1 cellular context compared by ENCODE assay signal in genomic region chr20:17848649-17849048, GRCh38.
TF ChIP-seq lines count a peak whose summit lies in the region.

No MANE protein-coding gene starts in this region.

TF ChIP-seq in HepG2, 621 proteins besides CTCF, POLR2A, EP300 and RAD21 (continued from another document and continues in another):
- TF ChIP-seq, protein P1, sequence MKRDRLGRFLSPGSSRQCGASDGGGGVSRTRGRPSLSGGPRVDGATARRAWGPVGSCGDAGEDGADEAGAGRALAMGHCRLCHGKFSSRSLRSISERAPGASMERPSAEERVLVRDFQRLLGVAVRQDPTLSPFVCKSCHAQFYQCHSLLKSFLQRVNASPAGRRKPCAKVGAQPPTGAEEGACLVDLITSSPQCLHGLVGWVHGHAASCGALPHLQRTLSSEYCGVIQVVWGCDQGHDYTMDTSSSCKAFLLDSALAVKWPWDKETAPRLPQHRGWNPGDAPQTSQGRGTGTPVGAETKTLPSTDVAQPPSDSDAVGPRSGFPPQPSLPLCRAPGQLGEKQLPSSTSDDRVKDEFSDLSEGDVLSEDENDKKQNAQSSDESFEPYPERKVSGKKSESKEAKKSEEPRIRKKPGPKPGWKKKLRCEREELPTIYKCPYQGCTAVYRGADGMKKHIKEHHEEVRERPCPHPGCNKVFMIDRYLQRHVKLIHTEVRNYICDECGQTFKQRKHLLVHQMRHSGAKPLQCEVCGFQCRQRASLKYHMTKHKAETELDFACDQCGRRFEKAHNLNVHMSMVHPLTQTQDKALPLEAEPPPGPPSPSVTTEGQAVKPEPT (CRISPR knock-in tag; IDR thresholded peaks at IDR 0.05; ENCODE audit: low read depth): 0 out of 2 replicates have a peak, but pooled peaks have one; percentile 20
- TF ChIP-seq MBNL3 (CRISPR knock-in tag; conservative IDR thresholded peaks at IDR 0.05) (no peak), YEATS4 (CRISPR knock-in tag; IDR thresholded peaks at IDR 0.05; ENCODE audit: borderline replicate concordance) (no peak), ZNF547 (CRISPR knock-in tag; IDR thresholded peaks at IDR 0.05) (no peak), IKZF4 (CRISPR knock-in tag; IDR thresholded peaks at IDR 0.05; ENCODE audit: borderline replicate concordance, low read depth, not compliant biosample characterization) (no peak), ZNF598 (CRISPR knock-in tag; IDR thresholded peaks at IDR 0.05; ENCODE audit: borderline replicate concordance) (0 out of 2 replicates have a peak, but pooled peaks have one; percentile 4), FOXO1 (CRISPR knock-in tag; IDR thresholded peaks at IDR 0.05) (0 out of 2 replicates have a peak, but pooled peaks have one; percentile 6), HNRNPL (IDR thresholded peaks at IDR 0.05; ENCODE audit: low read depth, low read length) (no peak), KLF16 (CRISPR knock-in tag; IDR thresholded peaks at IDR 0.05) (no peak), NKX3-1 (CRISPR knock-in tag; IDR thresholded peaks at IDR 0.05) (no peak), SAFB2 (CRISPR knock-in tag; IDR thresholded peaks at IDR 0.05; ENCODE audit: borderline replicate concordance, low read depth) (0 out of 2 replicates have a peak, but pooled peaks have one; percentile 35), ZNF713 (CRISPR knock-in tag; IDR thresholded peaks at IDR 0.05) (0 out of 2 replicates have a peak, but pooled peaks have one; percentile 20), ZNF577 (CRISPR knock-in tag; IDR thresholded peaks at IDR 0.05; ENCODE audit: borderline replicate concordance, low read depth) (no peak), PTBP1 (IDR thresholded peaks at IDR 0.05; ENCODE audit: low read depth, low read length, poor library complexity, severe bottlenecking) (no peak), ZBTB14 (CRISPR knock-in tag; IDR thresholded peaks at IDR 0.05) (no peak), ZNF44 (CRISPR knock-in tag; IDR thresholded peaks at IDR 0.05) (peak; percentile 77; the same call in 1 of the 2 replicates), RORA (CRISPR knock-in tag; IDR thresholded peaks at IDR 0.05) (no peak), CEBPB (IDR thresholded peaks at IDR 0.05; ENCODE audit: borderline replicate concordance, low read depth, low read length) (no peak), NFE2 (CRISPR knock-in tag; IDR thresholded peaks at IDR 0.05) (no peak), SP4 (CRISPR knock-in tag; IDR thresholded peaks at IDR 0.05) (no peak), E2F1 (CRISPR knock-in tag; IDR thresholded peaks at IDR 0.05) (no peak), IRF9 (CRISPR knock-in tag; IDR thresholded peaks at IDR 0.05; ENCODE audit: borderline replicate concordance) (no peak), ZFAT (CRISPR knock-in tag; conservative IDR thresholded peaks at IDR 0.05) (no peak), CCDC6 (CRISPR knock-in tag; IDR thresholded peaks at IDR 0.05) (no peak), KDM5B (CRISPR knock-in tag; IDR thresholded peaks at IDR 0.05; ENCODE audit: borderline replicate concordance) (no peak), MLX (CRISPR knock-in tag; IDR thresholded peaks at IDR 0.05) (no peak), MAFG (CRISPR knock-in tag; IDR thresholded peaks at IDR 0.05) (no peak), SIX1 (CRISPR knock-in tag; IDR thresholded peaks at IDR 0.05; ENCODE audit: borderline replicate concordance) (no peak), ZSCAN9 (CRISPR knock-in tag; IDR thresholded peaks at IDR 0.05; ENCODE audit: borderline replicate concordance) (no peak), DPF2 (CRISPR knock-in tag; IDR thresholded peaks at IDR 0.05; ENCODE audit: borderline replicate concordance, low read depth) (no peak), DNMT1 (CRISPR knock-in tag; IDR thresholded peaks at IDR 0.05) (no peak), NCOA2 (CRISPR knock-in tag; IDR thresholded peaks at IDR 0.05) (0 out of 2 replicates have a peak, but pooled peaks have one; percentile 9), PAX8 (CRISPR knock-in tag; IDR thresholded peaks at IDR 0.05; ENCODE audit: borderline replicate concordance) (0 out of 2 replicates have a peak, but pooled peaks have one; percentile 12), SALL1 (CRISPR knock-in tag; IDR thresholded peaks at IDR 0.05) (no peak), BCL6 (CRISPR knock-in tag; IDR thresholded peaks at IDR 0.05) (no peak), ZNF788 (CRISPR knock-in tag; IDR thresholded peaks at IDR 0.05; ENCODE audit: borderline replicate concordance) (peak; percentile 30; the same call in 1 of the 2 replicates), TBX3 (IDR thresholded peaks at IDR 0.05; ENCODE audit: borderline replicate concordance) (no peak), BORCS8-MEF2B (CRISPR knock-in tag; IDR thresholded peaks at IDR 0.05) (0 out of 2 replicates have a peak, but pooled peaks have one; percentile 11)
- TF ChIP-seq, protein P2, sequence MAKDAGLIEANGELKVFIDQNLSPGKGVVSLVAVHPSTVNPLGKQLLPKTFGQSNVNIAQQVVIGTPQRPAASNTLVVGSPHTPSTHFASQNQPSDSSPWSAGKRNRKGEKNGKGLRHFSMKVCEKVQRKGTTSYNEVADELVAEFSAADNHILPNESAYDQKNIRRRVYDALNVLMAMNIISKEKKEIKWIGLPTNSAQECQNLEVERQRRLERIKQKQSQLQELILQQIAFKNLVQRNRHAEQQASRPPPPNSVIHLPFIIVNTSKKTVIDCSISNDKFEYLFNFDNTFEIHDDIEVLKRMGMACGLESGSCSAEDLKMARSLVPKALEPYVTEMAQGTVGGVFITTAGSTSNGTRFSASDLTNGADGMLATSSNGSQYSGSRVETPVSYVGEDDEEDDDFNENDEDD (CRISPR knock-in tag; IDR thresholded peaks at IDR 0.05; ENCODE audit: borderline replicate concordance): 0 out of 2 replicates have a peak, but pooled peaks have one; percentile 11
- TF ChIP-seq, protein P3, sequence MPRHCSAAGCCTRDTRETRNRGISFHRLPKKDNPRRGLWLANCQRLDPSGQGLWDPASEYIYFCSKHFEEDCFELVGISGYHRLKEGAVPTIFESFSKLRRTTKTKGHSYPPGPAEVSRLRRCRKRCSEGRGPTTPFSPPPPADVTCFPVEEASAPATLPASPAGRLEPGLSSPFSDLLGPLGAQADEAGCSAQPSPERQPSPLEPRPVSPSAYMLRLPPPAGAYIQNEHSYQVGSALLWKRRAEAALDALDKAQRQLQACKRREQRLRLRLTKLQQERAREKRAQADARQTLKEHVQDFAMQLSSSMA (CRISPR knock-in tag; IDR thresholded peaks at IDR 0.05): peak; percentile 68; the same call in 1 of the 2 replicates
- TF ChIP-seq, protein P4, sequence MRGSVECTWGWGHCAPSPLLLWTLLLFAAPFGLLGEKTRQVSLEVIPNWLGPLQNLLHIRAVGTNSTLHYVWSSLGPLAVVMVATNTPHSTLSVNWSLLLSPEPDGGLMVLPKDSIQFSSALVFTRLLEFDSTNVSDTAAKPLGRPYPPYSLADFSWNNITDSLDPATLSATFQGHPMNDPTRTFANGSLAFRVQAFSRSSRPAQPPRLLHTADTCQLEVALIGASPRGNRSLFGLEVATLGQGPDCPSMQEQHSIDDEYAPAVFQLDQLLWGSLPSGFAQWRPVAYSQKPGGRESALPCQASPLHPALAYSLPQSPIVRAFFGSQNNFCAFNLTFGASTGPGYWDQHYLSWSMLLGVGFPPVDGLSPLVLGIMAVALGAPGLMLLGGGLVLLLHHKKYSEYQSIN (CRISPR knock-in tag; IDR thresholded peaks at IDR 0.05; ENCODE audit: borderline replicate concordance): no peak
- TF ChIP-seq, protein P5, sequence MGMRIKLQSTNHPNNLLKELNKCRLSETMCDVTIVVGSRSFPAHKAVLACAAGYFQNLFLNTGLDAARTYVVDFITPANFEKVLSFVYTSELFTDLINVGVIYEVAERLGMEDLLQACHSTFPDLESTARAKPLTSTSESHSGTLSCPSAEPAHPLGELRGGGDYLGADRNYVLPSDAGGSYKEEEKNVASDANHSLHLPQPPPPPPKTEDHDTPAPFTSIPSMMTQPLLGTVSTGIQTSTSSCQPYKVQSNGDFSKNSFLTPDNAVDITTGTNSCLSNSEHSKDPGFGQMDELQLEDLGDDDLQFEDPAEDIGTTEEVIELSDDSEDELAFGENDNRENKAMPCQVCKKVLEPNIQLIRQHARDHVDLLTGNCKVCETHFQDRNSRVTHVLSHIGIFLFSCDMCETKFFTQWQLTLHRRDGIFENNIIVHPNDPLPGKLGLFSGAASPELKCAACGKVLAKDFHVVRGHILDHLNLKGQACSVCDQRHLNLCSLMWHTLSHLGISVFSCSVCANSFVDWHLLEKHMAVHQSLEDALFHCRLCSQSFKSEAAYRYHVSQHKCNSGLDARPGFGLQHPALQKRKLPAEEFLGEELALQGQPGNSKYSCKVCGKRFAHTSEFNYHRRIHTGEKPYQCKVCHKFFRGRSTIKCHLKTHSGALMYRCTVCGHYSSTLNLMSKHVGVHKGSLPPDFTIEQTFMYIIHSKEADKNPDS (CRISPR knock-in tag; IDR thresholded peaks at IDR 0.05): no peak
- TF ChIP-seq, protein P6, sequence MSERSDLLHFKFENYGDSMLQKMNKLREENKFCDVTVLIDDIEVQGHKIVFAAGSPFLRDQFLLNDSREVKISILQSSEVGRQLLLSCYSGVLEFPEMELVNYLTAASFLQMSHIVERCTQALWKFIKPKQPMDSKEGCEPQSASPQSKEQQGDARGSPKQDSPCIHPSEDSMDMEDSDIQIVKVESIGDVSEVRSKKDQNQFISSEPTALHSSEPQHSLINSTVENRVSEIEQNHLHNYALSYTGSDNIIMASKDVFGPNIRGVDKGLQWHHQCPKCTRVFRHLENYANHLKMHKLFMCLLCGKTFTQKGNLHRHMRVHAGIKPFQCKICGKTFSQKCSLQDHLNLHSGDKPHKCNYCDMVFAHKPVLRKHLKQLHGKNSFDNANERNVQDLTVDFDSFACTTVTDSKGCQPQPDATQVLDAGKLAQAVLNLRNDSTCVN (CRISPR knock-in tag; IDR thresholded peaks at IDR 0.05; ENCODE audit: borderline replicate concordance): peak; percentile 12; the same call in 1 of the 2 replicates
- TF ChIP-seq, protein P7, sequence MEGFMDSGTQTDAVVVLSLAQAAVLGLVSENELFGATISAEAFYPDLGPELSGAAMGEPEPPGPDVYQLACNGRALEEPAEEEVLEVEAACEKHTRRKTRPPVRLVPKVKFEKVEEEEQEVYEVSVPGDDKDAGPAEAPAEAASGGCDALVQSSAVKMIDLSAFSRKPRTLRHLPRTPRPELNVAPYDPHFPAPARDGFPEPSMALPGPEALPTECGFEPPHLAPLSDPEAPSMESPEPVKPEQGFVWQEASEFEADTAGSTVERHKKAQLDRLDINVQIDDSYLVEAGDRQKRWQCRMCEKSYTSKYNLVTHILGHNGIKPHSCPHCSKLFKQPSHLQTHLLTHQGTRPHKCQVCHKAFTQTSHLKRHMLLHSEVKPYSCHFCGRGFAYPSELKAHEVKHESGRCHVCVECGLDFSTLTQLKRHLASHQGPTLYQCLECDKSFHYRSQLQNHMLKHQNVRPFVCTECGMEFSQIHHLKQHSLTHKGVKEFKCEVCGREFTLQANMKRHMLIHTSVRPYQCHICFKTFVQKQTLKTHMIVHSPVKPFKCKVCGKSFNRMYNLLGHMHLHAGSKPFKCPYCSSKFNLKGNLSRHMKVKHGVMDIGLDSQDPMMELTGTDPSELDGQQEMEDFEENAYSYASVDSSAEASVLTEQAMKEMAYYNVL (CRISPR knock-in tag; IDR thresholded peaks at IDR 0.05; ENCODE audit: borderline replicate concordance): 0 out of 2 replicates have a peak, but pooled peaks have one; percentile 34
